In the genomic region with DNA sequence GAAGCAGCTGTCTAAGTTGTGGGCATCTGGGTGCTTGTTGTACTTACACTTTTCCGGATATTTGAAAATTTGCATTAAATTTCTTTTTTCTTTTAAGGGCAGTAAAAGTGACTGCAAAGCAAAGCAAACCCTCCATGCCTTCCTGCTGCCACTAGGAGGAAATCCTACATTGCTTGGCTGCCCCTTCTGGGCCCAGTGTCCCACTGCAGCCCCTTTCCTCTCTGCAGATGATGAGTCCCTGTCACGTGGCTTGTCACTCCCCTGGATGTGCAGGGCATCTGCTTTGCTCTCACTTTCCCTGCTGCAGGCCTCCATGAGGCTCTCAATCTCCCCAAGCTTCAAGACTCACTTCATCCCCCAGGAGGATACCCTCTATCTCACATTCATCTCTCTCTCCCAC, we compare ENCODE assay signal across 10 cellular contexts. TPM values are rescaled to one million over a fixed set of nuclear protein-coding genes. Genes with fewer than 3 reads are reported as not detected.
DNase-seq lines count a peak whose midpoint lies in the region.
"Had no signal": no experiment of that assay in that cellular context is flagged by ENCODE, and none has a peak within 500 bp of the region (broad histone marks: within the 10 kb centered on the region; RNA-seq: fewer than 3 reads in every experiment).

No MANE protein-coding gene starts in this region.

- no peak overlapping the region for H3K4me3 ChIP-seq in skeletal muscle cell (ENCODE audit: low read depth, low read length)

- DNase-seq in NCI-H2171 treated with DMSO at 0.1 percent for 48 hours (lab: John Stamatoyannopoulos, UW), result peak; percentile 12
- DNase-seq in NCI-H2171 (lab: John Stamatoyannopoulos, UW), result no peak
- DNase-seq in NCI-H524 treated with DMSO at 0.1 percent for 48 hours (lab: John Stamatoyannopoulos, UW), result peak; percentile 20
- peak; percentile 26 for DNase-seq in dermis blood vessel endothelial cell
- peak; percentile 4 for DNase-seq in skeletal muscle cell (ENCODE audit: low read depth)
- no peak for DNase-seq in NCI-H187 (lab: John Stamatoyannopoulos, UW)
- no peak for DNase-seq in activated CD4-positive, alpha-beta T cell treated with anti-CD3 and anti-CD28 coated beads for 4 hours
- DNase-seq in NCI-H1105 (lab: John Stamatoyannopoulos, UW), result no peak
- DNase-seq: AML-193, NCI-H1436 treated with DMSO at 0.1 percent for 48 hours had no signal

RNA-seq across cellular contexts. Expression of gene TSR2, which starts 12.7 kb away (rescaled TPM):
- total RNA-seq in dermis blood vessel endothelial cell, result 13.3 and 17.5 TPM in 2 replicates

RNA-seq across cellular contexts. Expression of gene FGD1, which starts 43.1 kb away (rescaled TPM):
- total RNA-seq in dermis blood vessel endothelial cell, result 2.4 and 3.2 TPM in 2 replicates

Comparison
In these comparisons a context has a peak if more than half of its experiments do, and no peak if none do; other contexts are left out.
1. DNase-seq: peak in NCI-H2171 treated with DMSO at 0.1 percent for 48 hours (single experiment), NCI-H524 treated with DMSO at 0.1 percent for 48 hours (single experiment), dermis blood vessel endothelial cell (single experiment) and skeletal muscle cell (single experiment); none in NCI-H2171 (single experiment), NCI-H187 (0 of 2), activated CD4-positive, alpha-beta T cell treated with anti-CD3 and anti-CD28 coated beads for 4 hours (0 of 2) and NCI-H1105 (single experiment).